ENCODE assay signal across 11 cellular contexts in genomic region chr13:33260168-33261098, GRCh38. TPM values are rescaled to one million over a fixed set of nuclear protein-coding genes. Genes with fewer than 3 reads are reported as not detected.
DNase-seq lines count a peak whose midpoint lies in the region; ATAC-seq and TF ChIP-seq lines count a peak whose summit lies in the region.
"Had no signal": no experiment of that assay in that cellular context is flagged by ENCODE, and none has a peak within 500 bp of the region (broad histone marks: within the 10 kb centered on the region; RNA-seq: fewer than 3 reads in every experiment).

No MANE protein-coding gene starts in this region.

- ATAC-seq in CD4-positive, alpha-beta T cell (ENCODE audit: poor library complexity), result no peak

- no peaks in the 10 kb centered on the region for H3K9me3 Mint-ChIP-seq in CD14-positive monocyte
- no peaks in the 10 kb centered on the region for H3K9me3 Mint-ChIP-seq in CD4-positive, alpha-beta T cell

- H3K4me1 ChIP-seq in liver (ENCODE audit: control insufficient read depth in 4 of 4, insufficient read depth in 4 of 4, low read length in 3 of 4) (peaks cover 10 to 54% (median 38%) of the 10 kb centered on the region in 4 donors), suprapubic skin (peaks cover 47% of the 10 kb centered on the region)

- DNase-seq in NCI-H1694 treated with DMSO at 0.1 percent for 48 hours (lab: John Stamatoyannopoulos, UW) (peak; percentile 33), NCI-H1694 (lab: John Stamatoyannopoulos, UW) (no peak), astrocyte of the hippocampus (ENCODE audit: low read depth, low spot score) (peak; percentile 38), suprapubic skin (ENCODE audit: low spot score in 2 of 2) (no peak), NCI-H510A treated with DMSO at 0.1 percent for 48 hours (lab: John Stamatoyannopoulos, UW) (no peak), CD14-positive monocyte (ENCODE audit: low spot score) (no peak)
- DNase-seq in CD4-positive, alpha-beta T cell, result no peak
- DNase-seq: activated CD8-positive, alpha-beta memory T cell treated with anti-CD3 and anti-CD28 coated beads for 24 hours; GDM1; NCI-H2029 treated with DMSO at 0.1 percent for 48 hours had no signal

- no peaks in the 10 kb centered on the region for H3K27me3 Mint-ChIP-seq in CD14-positive monocyte (ENCODE audit: low read depth in 3 of 3)
- H3K27me3 Mint-ChIP-seq in CD4-positive, alpha-beta T cell, result peaks cover 7% of the 10 kb centered on the region

- POLR2A ChIA-PET in CD4-positive, alpha-beta T cell (lab: Charles Lee), result no interaction called here

- H3K9ac ChIP-seq in liver (ENCODE audit: low read depth in 1 of 2, low read length in 2 of 2), result no peak overlapping the region

- TF ChIP-seq EP300 in suprapubic skin (IDR thresholded peaks at IDR 0.05), result no peak

- no peak for TF ChIP-seq POLR2A in suprapubic skin (IDR thresholded peaks at IDR 0.05)

- no peaks in the 10 kb centered on the region for H3K36me3 Mint-ChIP-seq in CD14-positive monocyte
- H3K36me3 Mint-ChIP-seq in CD4-positive, alpha-beta T cell (ENCODE audit: low read depth), result no peaks in the 10 kb centered on the region

- H3K9me3 ChIP-seq in liver (ENCODE audit: control insufficient read depth in 4 of 4, low read length in 3 of 4) (no peaks in the 10 kb centered on the region), suprapubic skin (no peaks in the 10 kb centered on the region)
- no peaks in the 10 kb centered on the region for H3K9me3 ChIP-seq in CD4-positive, alpha-beta T cell (ENCODE audit: control insufficient read depth, low read length)

- H3K36me3 ChIP-seq in liver (ENCODE audit: control insufficient read depth in 4 of 4, insufficient read depth in 3 of 4, low read depth in 1 of 4, low read length in 3 of 4) (no peaks in the 10 kb centered on the region), suprapubic skin (no peaks in the 10 kb centered on the region)

- no peak overlapping the region for H3K4me3 ChIP-seq in liver (ENCODE audit: low read depth in 1 of 3, low read length in 3 of 3)
- H3K4me3 ChIP-seq in suprapubic skin, result no peak overlapping the region

- TF ChIP-seq CTCF in liver (IDR thresholded peaks at IDR 0.05; ENCODE audit: low read depth, low read length, missing input control) (no peak), suprapubic skin (IDR thresholded peaks at IDR 0.05) (no peak), CD14-positive monocyte (IDR thresholded peaks at IDR 0.05) (no peak)
- TF ChIP-seq CTCF in CD4-positive, alpha-beta T cell (IDR thresholded peaks at IDR 0.05), result no peak

- intact Hi-C loops in CD14-positive monocyte (cut with micrococcal nuclease), result no loop called here
- intact Hi-C loops in CD4-positive, alpha-beta T cell (cut with DNase I, micrococcal nuclease), result no loop called here

- H3K4me1 Mint-ChIP-seq in CD14-positive monocyte, result peaks cover 29% of the 10 kb centered on the region
- H3K4me1 Mint-ChIP-seq in CD4-positive, alpha-beta T cell (ENCODE audit: low read depth), result no peaks in the 10 kb centered on the region

- no peaks in the 10 kb centered on the region for H3K27me3 ChIP-seq in liver (ENCODE audit: control insufficient read depth in 4 of 4, insufficient read depth in 4 of 4, low read length in 3 of 4)
- H3K27me3 ChIP-seq in suprapubic skin, result no peaks in the 10 kb centered on the region
- H3K27me3 ChIP-seq in CD4-positive, alpha-beta T cell (ENCODE audit: control insufficient read depth, insufficient read depth, low read length), result no peaks in the 10 kb centered on the region

- no peak overlapping the region for H3K27ac Mint-ChIP-seq in CD14-positive monocyte
- no peak overlapping the region for H3K27ac Mint-ChIP-seq in CD4-positive, alpha-beta T cell

- WGBS in liver, result 51% methylated on average over 10 of the region's 10 CpGs
- WGBS in suprapubic skin, result 76% methylated on average over 10 of the region's 10 CpGs

- H3K27ac ChIP-seq in liver (ENCODE audit: low read depth in 1 of 2, low read length in 2 of 2), result peak overlapping the region; percentile 21 to 90
- peak overlapping the region; percentile 32 for H3K27ac ChIP-seq in suprapubic skin
- H3K27ac ChIP-seq in CD4-positive, alpha-beta T cell (ENCODE audit: low read depth, low read length), result no peak overlapping the region

- CTCF ChIA-PET in CD4-positive, alpha-beta T cell (lab: Charles Lee), result interaction anchor here (0.7 kb wide), 1 partner anchor 9 kb away, joined by 4 read pairs; no protein-coding TSS in a partner anchor

- TF ChIP-seq RAD21 in liver (IDR thresholded peaks at IDR 0.05), result peak in 1 of 2 donors; percentile 30

- no peak overlapping the region for H3K4me3 Mint-ChIP-seq in CD14-positive monocyte
- H3K4me3 Mint-ChIP-seq in CD4-positive, alpha-beta T cell, result no peak overlapping the region

TF ChIP-seq in liver, 16 proteins besides CTCF, POLR2A, EP300 and RAD21:
- TF ChIP-seq RXRA (IDR thresholded peaks at IDR 0.05) (peak in 1 of 2 donors; percentile 64), REST (IDR thresholded peaks at IDR 0.05) (peak; percentile 31), ATF3 (IDR thresholded peaks at IDR 0.05) (no peak), JUND (IDR thresholded peaks at IDR 0.05) (peak in 1 of 2 donors; percentile 17), GABPA (IDR thresholded peaks at IDR 0.05 in 1 of 2, conservative IDR thresholded peaks at IDR 0.05 in 1 of 2) (no peak), ZBTB33 (IDR thresholded peaks at IDR 0.05) (peak; percentile 47), HNF4G (IDR thresholded peaks at IDR 0.05) (peak; percentile 45), SP1 (IDR thresholded peaks at IDR 0.05) (peak; percentile 20), TAF1 (conservative IDR thresholded peaks at IDR 0.05) (no peak), FOXA2 (IDR thresholded peaks at IDR 0.05) (peak; percentile 43), YY1 (IDR thresholded peaks at IDR 0.05) (peak; percentile 80), NR2F2 (IDR thresholded peaks at IDR 0.05) (no peak), EGR1 (IDR thresholded peaks at IDR 0.05; ENCODE audit: low read depth in 2 of 2) (no peak), FOXA1 (IDR thresholded peaks at IDR 0.05) (no peak), HNF4A (conservative IDR thresholded peaks at IDR 0.05) (peak; percentile 72 to 75)
- TF ChIP-seq, protein P1, sequence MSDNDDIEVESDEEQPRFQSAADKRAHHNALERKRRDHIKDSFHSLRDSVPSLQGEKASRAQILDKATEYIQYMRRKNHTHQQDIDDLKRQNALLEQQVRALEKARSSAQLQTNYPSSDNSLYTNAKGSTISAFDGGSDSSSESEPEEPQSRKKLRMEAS (IDR thresholded peaks at IDR 0.05), result peak; percentile 48

RNA-seq across cellular contexts. Expression of gene STARD13, which starts 25.1 kb away (rescaled TPM):
- total RNA-seq in liver (10 to 100 TPM in 1 of 2 donors, 1 to 10 TPM in 1; 3.4 to 15.3 TPM), suprapubic skin (10 to 100 TPM in 3 of 4 donors, 1 to 10 TPM in 1; 7.9 to 31.4 (median 15.9) TPM)
- polyA plus RNA-seq in liver (1 to 10 TPM; 2.7 to 8.0 TPM), CD14-positive monocyte (under 1 TPM; 0.37 to 0.60 TPM)
- not detected for total RNA-seq in CD4-positive, alpha-beta T cell

Comparison
In these comparisons a context has a peak if more than half of its experiments do, and no peak if none do; other contexts are left out.
1. DNase-seq: peak in NCI-H1694 treated with DMSO at 0.1 percent for 48 hours (single experiment) and astrocyte of the hippocampus (single experiment); none in NCI-H1694 (single experiment), suprapubic skin (0 of 2), NCI-H510A treated with DMSO at 0.1 percent for 48 hours (single experiment), CD14-positive monocyte (single experiment) and CD4-positive, alpha-beta T cell (0 of 10).
2. RNA of gene STARD13, which starts 25.1 kb away (total RNA-seq): 7.9 to 31.4 TPM in suprapubic skin and 3.4 to 15.3 TPM in liver; not detected in CD4-positive, alpha-beta T cell; every median in the first group is over 4 times any median in the second.